In genomic region chr9:7704543-7704942, GRCh38 we compare ENCODE assay signal across 33 cellular contexts.
"Had no signal": no experiment of that assay in that cellular context is flagged by ENCODE, and none has a peak within 500 bp of the region (broad histone marks: within the 10 kb centered on the region; RNA-seq: fewer than 3 reads in every experiment).

No MANE protein-coding gene starts in this region.

- H3K9me3 ChIP-seq: MG63 had no signal

- H3K4me2 ChIP-seq: KMS-11 had no signal

- DNase-seq: Karpas-422, Kasumi-1, KG1, MG63, MM.1S, MV-4-11, NCI-H1048, NCI-H1092, NCI-H1092 treated with DMSO at 0.1 percent for 48 hours, NCI-H1105, NCI-H1105 treated with DMSO at 0.1 percent for 48 hours, NCI-H1417, NCI-H1417 treated with DMSO at 0.1 percent for 48 hours, NCI-H1436, NCI-H1436 treated with DMSO at 0.1 percent for 48 hours, NCI-H146, NCI-H1694, NCI-H1694 treated with DMSO at 0.1 percent for 48 hours, NCI-H187, NCI-H187 treated with DMSO at 0.1 percent for 48 hours, NCI-H1930, NCI-H2029, NCI-H2029 treated with DMSO at 0.1 percent for 48 hours, NCI-H2081, NCI-H2081 treated with DMSO at 0.1 percent for 48 hours, NCI-H2107, NCI-H2171, NCI-H2171 treated with DMSO at 0.1 percent for 48 hours, NCI-H226, NCI-H345, NCI-H446, NCI-H446 treated with DMSO at 0.1 percent for 48 hours had no signal

- H3K4me3 ChIP-seq: MG63 had no signal

- H3K27me3 ChIP-seq: MG63 had no signal

- H3K36me3 ChIP-seq: MG63 had no signal

- H3K27ac ChIP-seq: KMS-11 had no signal

- H3K9ac ChIP-seq: KMS-11 had no signal
